Comparison of ENCODE assay signal across 15 cellular contexts in the genomic region with DNA sequence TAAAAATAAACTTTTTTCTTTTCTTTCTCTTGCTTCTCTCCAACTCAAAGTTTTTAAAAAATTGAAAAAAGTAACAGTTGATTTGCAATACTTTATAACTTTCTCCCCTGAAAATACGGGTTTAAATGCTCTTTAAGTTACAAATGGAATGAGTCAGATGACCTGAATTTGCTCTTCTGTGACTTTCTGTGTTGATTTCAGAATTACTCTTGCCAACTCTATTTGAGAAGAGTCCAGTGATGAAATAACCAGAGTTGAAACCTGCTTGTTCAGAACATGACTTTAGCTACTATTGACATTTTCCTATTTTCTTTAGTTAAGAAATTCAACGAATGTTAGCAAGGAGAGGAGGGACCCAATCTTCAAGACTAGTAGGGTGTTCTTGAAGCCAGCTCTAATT.
DNase-seq lines count a peak whose midpoint lies in the region; ATAC-seq lines count a peak whose summit lies in the region.
"Had no signal": no experiment of that assay in that cellular context is flagged by ENCODE, and none has a peak within 500 bp of the region (broad histone marks: within the 10 kb centered on the region; RNA-seq: fewer than 3 reads in every experiment).

No MANE protein-coding gene starts in this region.

- ATAC-seq in GM18868 (IDR thresholded peaks at IDR 0.05; ENCODE audit: unreplicated experiment) = peak; percentile 81
- ATAC-seq: activated CD8-positive, alpha-beta T cell treated with anti-CD3 and anti-CD28 coated beads for 36 hours; left ventricle myocardium superior; natural killer cell treated with Interleukin-12 subunit alpha and Interleukin-12 subunit beta and Interleukin-15 and Interleukin-18, amount 100 ng/mL, for 72 hours had no signal

- peak; percentile 18 for DNase-seq in NCI-H226
- peak; percentile 44 for DNase-seq in dedifferentiated amniotic fluid mesenchymal stem cell (ENCODE audit: extremely low spot score)
- peak; percentile 21 for DNase-seq in myocyte (ENCODE audit: low read depth)
- DNase-seq in activated gamma-delta T cell (lab: John Stamatoyannopoulos, UW) = no peak
- no peak for DNase-seq in GM03348 (ENCODE audit: low spot score)
- no peak for DNase-seq in amygdala (lab: John Stamatoyannopoulos, UW)
- no peak for DNase-seq in GM19238 (ENCODE audit: insufficient read length, low spot score)
- DNase-seq: activated CD8-positive, alpha-beta T cell treated with anti-CD3 and anti-CD28 coated beads for 36 hours; AML-193; left ventricle myocardium superior; NCI-H2227 treated with DMSO at 0.1 percent for 48 hours; stimulated activated CD4-positive, alpha-beta T cell treated with anti-CD3 and anti-CD28 coated beads, Interleukin-2, amount 100 ng/mL, for 24 hours; stimulated activated CD8-positive, alpha-beta memory T cell treated with anti-CD3 and anti-CD28 coated beads, Interleukin-4, amount 100 ng/mL, for 48 hours had no signal

Comparison
In these comparisons a context has a peak if more than half of its experiments do, and no peak if none do; other contexts are left out.
1. DNase-seq: peak in NCI-H226 (single experiment), dedifferentiated amniotic fluid mesenchymal stem cell (single experiment) and myocyte (single experiment); none in activated gamma-delta T cell (single experiment), GM03348 (single experiment), amygdala (0 of 56) and GM19238 (single experiment).